In genomic region chr4:73222466-73223257, GRCh38 we compare ENCODE assay signal across 8 cellular contexts.
DNase-seq lines count a peak whose midpoint lies in the region; ATAC-seq lines count a peak whose summit lies in the region.

No MANE protein-coding gene starts in this region.

- peak; percentile 9 to 26 for DNase-seq in stimulated activated CD4-positive, alpha-beta T cell treated with anti-CD3 and anti-CD28 coated beads, Interleukin-12 subunit alpha, Interleukin-12 subunit beta, amount 100 ng/mL, for 24 hours (ENCODE audit: low read depth in 2 of 2)
- no peak for DNase-seq in stimulated activated CD4-positive, alpha-beta T cell treated with anti-CD3 and anti-CD28 coated beads, Interleukin-12 subunit alpha, Interleukin-12 subunit beta, amount 100 ng/mL, for 4 hours
- DNase-seq in NCI-H1092 treated with DMSO at 0.1 percent for 48 hours (lab: John Stamatoyannopoulos, UW) (peak; percentile 96), SKM-1 treated with dmso at 0.1 percent for 144 hours (lab: John Stamatoyannopoulos, UW; ENCODE audit: unreplicated experiment) (peak; percentile 65), brain pericyte (ENCODE audit: low read depth, low spot score) (peak; percentile 73), iPS-NIHi7 (ENCODE audit: extremely low spot score) (peak; percentile 48), smooth muscle cell of the brain vasculature (ENCODE audit: low read depth, low spot score) (peak; percentile 78)

- ATAC-seq in HG02759 (IDR thresholded peaks at IDR 0.05; ENCODE audit: unreplicated experiment), result peak; percentile 98
